Comparison of ENCODE assay signal across 15 cellular contexts in the genomic region with DNA sequence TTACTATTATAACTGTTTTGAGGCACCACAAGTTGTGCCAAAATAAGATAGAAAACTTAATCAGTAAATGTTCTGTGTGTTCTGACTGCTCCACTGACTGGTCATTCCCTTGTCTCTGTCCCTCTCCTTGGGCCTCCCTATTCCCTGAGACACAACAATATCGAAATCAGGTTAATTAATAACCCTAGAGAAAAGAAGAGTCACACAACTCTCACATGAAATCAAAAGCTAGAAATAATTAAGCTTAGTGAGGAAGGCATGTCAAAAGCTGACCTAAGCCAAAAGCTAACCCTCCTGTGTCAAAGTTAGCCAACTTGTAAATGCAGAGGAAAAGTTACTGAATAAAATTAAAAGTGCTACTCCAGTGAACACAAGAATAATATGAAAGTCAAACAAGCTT. TPM values are rescaled to one million over a fixed set of nuclear protein-coding genes. Genes with fewer than 3 reads are reported as not detected.
DNase-seq lines count a peak whose midpoint lies in the region; FAIRE-seq and TF ChIP-seq lines count a peak whose summit lies in the region.
"Had no signal": no experiment of that assay in that cellular context is flagged by ENCODE, and none has a peak within 500 bp of the region (broad histone marks: within the 10 kb centered on the region; RNA-seq: fewer than 3 reads in every experiment).

No MANE protein-coding gene starts in this region.

- POLR2A ChIA-PET in activated CD4-positive, alpha-beta T cell treated with anti-CD3 and anti-CD28 coated beads, Interleukin-2, amount 10 ng/mL, durations not matched to agents 7 days and 5 days (lab: Charles Lee): no interaction called here

- in situ Hi-C loops in ACHN (cut with HindIII; ENCODE audit: low pct_ligation_motif_present, low pct_unique_long_range_greater_than_20kb, low sequenced_read_pairs): no loop called here

- peaks cover 27% of the 10 kb centered on the region for H3K9me3 Mint-ChIP-seq in nephron
- no peaks in the 10 kb centered on the region for H3K9me3 Mint-ChIP-seq in activated CD4-positive, alpha-beta T cell treated with anti-CD3 and anti-CD28 coated beads, Interleukin-2, amount 10 ng/mL, durations not matched to agents 7 days and 5 days

- no peaks in the 10 kb centered on the region for H3K27me3 Mint-ChIP-seq in nephron (ENCODE audit: low read depth)
- H3K27me3 Mint-ChIP-seq in activated CD4-positive, alpha-beta T cell treated with anti-CD3 and anti-CD28 coated beads, Interleukin-2, amount 10 ng/mL, durations not matched to agents 7 days and 5 days: peaks cover 5% of the 10 kb centered on the region
- H3K27me3 Mint-ChIP-seq: CD4-positive, CD25-positive, alpha-beta regulatory T cell had no signal

- H3K4me3 Mint-ChIP-seq in nephron: peak overlapping the region in 1 of 3 experiments; percentile 48
- H3K4me3 Mint-ChIP-seq in activated CD4-positive, alpha-beta T cell treated with anti-CD3 and anti-CD28 coated beads, Interleukin-2, amount 10 ng/mL, durations not matched to agents 7 days and 5 days: no peak overlapping the region
- H3K4me3 Mint-ChIP-seq: CD4-positive, CD25-positive, alpha-beta regulatory T cell had no signal

- no peak for TF ChIP-seq CTCF in nephron (IDR thresholded peaks at IDR 0.05; ENCODE audit: unreplicated experiment in 3 of 3)

- H3K27ac Mint-ChIP-seq in nephron: peak overlapping the region; percentile 94 to 97 (median 95)
- no peak overlapping the region for H3K27ac Mint-ChIP-seq in activated CD4-positive, alpha-beta T cell treated with anti-CD3 and anti-CD28 coated beads, Interleukin-2, amount 10 ng/mL, durations not matched to agents 7 days and 5 days

- CTCF ChIA-PET in activated CD4-positive, alpha-beta T cell treated with anti-CD3 and anti-CD28 coated beads, Interleukin-2, amount 10 ng/mL, durations not matched to agents 7 days and 5 days (lab: Charles Lee): no interaction called here

- peak; percentile 41 for DNase-seq in ACHN
- DNase-seq in RCC 7860 (ENCODE audit: low spot score): peak; percentile 26
- DNase-seq in kidney glomerular epithelial cell (lab: John Stamatoyannopoulos, UW): peak; percentile 88
- no peak for DNase-seq in activated CD4-positive, alpha-beta T cell treated with anti-CD3 and anti-CD28 coated beads, Interleukin-2, amount 10 ng/mL, durations not matched to agents 7 days and 5 days
- no peak for DNase-seq in T1000 (lab: John Stamatoyannopoulos, UW)
- DNase-seq in activated naive CD4-positive, alpha-beta T cell treated with Interleukin-2 at 50 U/mL for 16 hours: no peak
- DNase-seq: 8988T; CD4-positive, CD25-positive, alpha-beta regulatory T cell; DMS79; GM23248 had no signal

- H3K4me1 Mint-ChIP-seq in nephron: peaks cover 4% of the 10 kb centered on the region
- no peaks in the 10 kb centered on the region for H3K4me1 Mint-ChIP-seq in activated CD4-positive, alpha-beta T cell treated with anti-CD3 and anti-CD28 coated beads, Interleukin-2, amount 10 ng/mL, durations not matched to agents 7 days and 5 days
- H3K4me1 Mint-ChIP-seq: CD4-positive, CD25-positive, alpha-beta regulatory T cell had no signal

- H3K36me3 Mint-ChIP-seq in nephron (ENCODE audit: low read depth): peaks cover 12% of the 10 kb centered on the region
- H3K36me3 Mint-ChIP-seq in activated CD4-positive, alpha-beta T cell treated with anti-CD3 and anti-CD28 coated beads, Interleukin-2, amount 10 ng/mL, durations not matched to agents 7 days and 5 days (ENCODE audit: low read depth): no peaks in the 10 kb centered on the region

- FAIRE-seq in RCC 7860 (lab: Jason Lieb, UNC): peak; percentile 62
- FAIRE-seq: GM12878, H54 had no signal

RNA-seq across cellular contexts. Expression of a gene that starts 53.8 kb away (rescaled TPM):
- total RNA-seq in activated CD4-positive, alpha-beta T cell treated with anti-CD3 and anti-CD28 coated beads, Interleukin-2, amount 10 ng/mL, durations not matched to agents 7 days and 5 days: not detected
- total RNA-seq: CD4-positive, CD25-positive, alpha-beta regulatory T cell; G401; GM12878; GM23248; HT-29 had no signal

Comparison
In these comparisons a context has a peak if more than half of its experiments do, and no peak if none do; other contexts are left out.
1. DNase-seq: peak in ACHN (single experiment), RCC 7860 (single experiment) and kidney glomerular epithelial cell (single experiment); none in activated CD4-positive, alpha-beta T cell treated with anti-CD3 and anti-CD28 coated beads, Interleukin-2, amount 10 ng/mL, durations not matched to agents 7 days and 5 days (single experiment), T1000 (single experiment) and activated naive CD4-positive, alpha-beta T cell treated with Interleukin-2 at 50 U/mL for 16 hours (single experiment).